8 cellular contexts compared by ENCODE assay signal in the genomic region with DNA sequence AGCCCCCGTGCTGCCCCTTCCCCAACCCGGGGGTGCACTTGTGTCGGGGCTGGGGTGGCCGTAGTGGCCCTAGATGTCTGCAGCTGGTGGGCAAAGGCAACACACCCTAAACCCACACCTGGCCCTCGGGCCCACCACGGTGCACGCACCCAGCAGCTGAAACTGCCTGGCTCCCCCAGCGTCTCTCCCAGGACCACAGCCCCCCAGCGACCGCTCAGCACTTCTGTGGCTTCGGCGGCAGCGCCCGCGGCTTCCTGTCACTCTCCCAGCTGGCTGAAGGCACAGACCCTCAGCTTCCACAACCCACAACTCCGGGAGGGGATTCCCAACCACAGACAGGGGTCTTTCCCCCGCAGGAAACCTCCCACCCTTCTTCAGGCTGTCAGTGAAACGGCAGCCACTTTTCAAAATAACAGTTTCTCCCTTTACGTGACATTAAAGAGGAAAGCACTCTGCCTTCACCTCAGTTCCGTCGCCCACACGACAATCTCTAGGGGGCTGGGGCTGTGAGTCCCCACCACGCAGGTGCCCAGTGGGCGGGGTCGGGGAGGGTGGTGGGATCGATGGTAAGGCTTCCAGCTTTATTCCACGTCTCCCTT. TPM values are rescaled to one million over a fixed set of nuclear protein-coding genes. Genes with fewer than 3 reads are reported as not detected.
DNase-seq lines count a peak whose midpoint lies in the region; ATAC-seq and TF ChIP-seq lines count a peak whose summit lies in the region.

No MANE protein-coding gene starts in this region.

- H3K27me3 ChIP-seq in tibial nerve, result no peaks in the 10 kb centered on the region
- no peaks in the 10 kb centered on the region for H3K27me3 ChIP-seq in SJCRH30

- peak overlapping the region; percentile 80 to 81 for H3K4me3 Mint-ChIP-seq in effector memory CD8-positive, alpha-beta T cell
- H3K4me3 Mint-ChIP-seq in nephron, result peak overlapping the region in 2 of 3 experiments; percentile 34 to 47

- WGBS in tibial nerve, 2 donors, result 58 to 71% methylated on average over 19 to 25 of the region's 27 CpGs

- TF ChIP-seq POLR2A in tibial nerve (IDR thresholded peaks at IDR 0.05), result no peak

- H3K4me1 ChIP-seq in tibial nerve (peaks cover 0 to 58% (median 27%) of the 10 kb centered on the region in 4 donors), SJCRH30 (no peaks in the 10 kb centered on the region)

- no peak for TF ChIP-seq EP300 in tibial nerve (IDR thresholded peaks at IDR 0.05)

- H3K27ac Mint-ChIP-seq in effector memory CD8-positive, alpha-beta T cell, result peak overlapping the region; percentile 24 to 92
- peak overlapping the region; percentile 91 to 98 (median 95) for H3K27ac Mint-ChIP-seq in nephron

- ATAC-seq in effector memory CD8-positive, alpha-beta T cell (replicated peaks), result peak; percentile 31
- no peak for ATAC-seq in GM21381 (IDR thresholded peaks at IDR 0.05; ENCODE audit: unreplicated experiment)
- ATAC-seq in HG03095 (IDR thresholded peaks at IDR 0.05; ENCODE audit: unreplicated experiment), result no peak

- H3K9me3 ChIP-seq in tibial nerve (peaks cover 0 to 7% (median 0%) of the 10 kb centered on the region in 4 donors), SJCRH30 (replicated peaks) (no peaks in the 10 kb centered on the region)

- H3K36me3 ChIP-seq in tibial nerve, result no peaks in the 10 kb centered on the region
- no peaks in the 10 kb centered on the region for H3K36me3 ChIP-seq in SJCRH30

- H3K4me1 Mint-ChIP-seq in effector memory CD8-positive, alpha-beta T cell (ENCODE audit: low read depth in 2 of 2), result peaks cover 5 to 24% of the 10 kb centered on the region in 2 donors
- peaks cover 37% of the 10 kb centered on the region for H3K4me1 Mint-ChIP-seq in nephron

- H3K9me3 Mint-ChIP-seq in effector memory CD8-positive, alpha-beta T cell, result peaks cover 2 to 6% of the 10 kb centered on the region in 2 donors
- peaks cover 22% of the 10 kb centered on the region for H3K9me3 Mint-ChIP-seq in nephron

- peak overlapping the region; percentile 68 to 94 (median 82) for H3K27ac ChIP-seq in tibial nerve
- H3K27ac ChIP-seq in SJCRH30, result no peak overlapping the region

- H3K4me3 ChIP-seq in tibial nerve (no peak overlapping the region), SJCRH30 (no peak overlapping the region)

- peaks cover 27 to 46% of the 10 kb centered on the region in 2 donors for H3K27me3 Mint-ChIP-seq in effector memory CD8-positive, alpha-beta T cell
- peaks cover 10% of the 10 kb centered on the region for H3K27me3 Mint-ChIP-seq in nephron (ENCODE audit: low read depth)

- H3K36me3 Mint-ChIP-seq in effector memory CD8-positive, alpha-beta T cell (ENCODE audit: insufficient read depth), result peaks cover 9% of the 10 kb centered on the region
- peaks cover 4% of the 10 kb centered on the region for H3K36me3 Mint-ChIP-seq in nephron (ENCODE audit: low read depth)

- DNase-seq in activated effector memory CD4-positive, alpha-beta T cell treated with anti-CD3 and anti-CD28 coated beads, Interleukin-2, amount 50 U/mL, for 16 hours, result peak; percentile 63
- no peak for DNase-seq in activated effector memory CD4-positive, alpha-beta T cell treated with Interleukin-2 at 50 U/mL for 16 hours
- peak in 2 of 3 experiments; percentile 8 to 19 for DNase-seq in effector memory CD8-positive, alpha-beta T cell
- DNase-seq in tibial nerve (ENCODE audit: low spot score in 2 of 2), result no peak
- DNase-seq in SJCRH30, result no peak

- TF ChIP-seq CTCF in nephron (IDR thresholded peaks at IDR 0.05; ENCODE audit: unreplicated experiment in 3 of 3) (no peak), tibial nerve (IDR thresholded peaks at IDR 0.05) (no peak)

RNA-seq across cellular contexts. Expression of a gene that starts 40.7 kb away (rescaled TPM):
- total RNA-seq in tibial nerve, result 1,000 to 10,000 TPM in 1 of 4 donors, 100 to 1,000 TPM in 3; 470 to 1,210 (median 744) TPM
- 1.1 TPM in 2 replicates for total RNA-seq in SJCRH30 (2014; rRNA removed; shearing (Covaris generic))

Comparison
In these comparisons a context has a peak if more than half of its experiments do, and no peak if none do; other contexts are left out.
1. DNase-seq: peak in activated effector memory CD4-positive, alpha-beta T cell treated with anti-CD3 and anti-CD28 coated beads, Interleukin-2, amount 50 U/mL, for 16 hours (single experiment) and effector memory CD8-positive, alpha-beta T cell (2 of 3); none in activated effector memory CD4-positive, alpha-beta T cell treated with Interleukin-2 at 50 U/mL for 16 hours (single experiment), tibial nerve (0 of 2) and SJCRH30 (0 of 2).
2. RNA of a gene that starts 40.7 kb away (total RNA-seq): 470 to 1,210 TPM in tibial nerve; 1.1 TPM in SJCRH30; every median in the first group is over 100 times any median in the second.